Comparison of ENCODE assay signal across 1 cellular context in genomic region chr1:85628791-85629531, GRCh38.
TF ChIP-seq lines count a peak whose summit lies in the region.

No MANE protein-coding gene starts in this region.

TF ChIP-seq in K562, 482 proteins besides CTCF, POLR2A, EP300 and RAD21 (continued from another document and continues in another):
- TF ChIP-seq ZBTB26 (CRISPR knock-in tag; IDR thresholded peaks at IDR 0.05): no peak
- TF ChIP-seq MTA1 (IDR thresholded peaks at IDR 0.05; ENCODE audit: borderline replicate concordance): no peak
- TF ChIP-seq ZBTB8A (IDR thresholded peaks at IDR 0.05; ENCODE audit: partially characterized antibody): no peak
- TF ChIP-seq ZNF232 (CRISPR knock-in tag; IDR thresholded peaks at IDR 0.05): no peak
- no peak for TF ChIP-seq ZNF324 (CRISPR knock-in tag; IDR thresholded peaks at IDR 0.05)
- TF ChIP-seq ZFP91 (CRISPR knock-in tag; IDR thresholded peaks at IDR 0.05): no peak
- peak; percentile 49 for TF ChIP-seq CBFA2T2 (conservative IDR thresholded peaks at IDR 0.05)
- no peak for TF ChIP-seq NELFE (IDR thresholded peaks at IDR 0.05; ENCODE audit: insufficient read depth, insufficient read length)
- no peak for TF ChIP-seq AFF1 (IDR thresholded peaks at IDR 0.05; ENCODE audit: low read depth in 1 of 2, partially characterized antibody in 2 of 2)
- TF ChIP-seq TCF3 (CRISPR knock-in tag; IDR thresholded peaks at IDR 0.05): peak; percentile 79
- TF ChIP-seq EHMT2 (IDR thresholded peaks at IDR 0.05): no peak
- peak; percentile 86 for TF ChIP-seq MECOM (CRISPR knock-in tag; IDR thresholded peaks at IDR 0.05)
- TF ChIP-seq CBFA2T3 (IDR thresholded peaks at IDR 0.05): peak; percentile 72
- TF ChIP-seq NCOR1 (IDR thresholded peaks at IDR 0.05): peak; percentile 49
- TF ChIP-seq SETDB1 (IDR thresholded peaks at IDR 0.05; ENCODE audit: low read length): no peak
- no peak for TF ChIP-seq E4F1 (CRISPR knock-in tag; IDR thresholded peaks at IDR 0.05; ENCODE audit: borderline replicate concordance)
- no peak for TF ChIP-seq TAF15 (IDR thresholded peaks at IDR 0.05; ENCODE audit: low read depth, low read length)
- TF ChIP-seq JUND (IDR thresholded peaks at IDR 0.05; ENCODE audit: borderline replicate concordance, low read depth, low read length): peak; percentile 35; the same call in 1 of the 2 replicates
- TF ChIP-seq JUND (tag; IDR thresholded peaks at IDR 0.05; ENCODE audit: borderline replicate concordance, low read depth, low read length): no peak
- no peak for TF ChIP-seq E2F1 (CRISPR knock-in tag; IDR thresholded peaks at IDR 0.05)
- no peak for TF ChIP-seq CREB3L1 (IDR thresholded peaks at IDR 0.05; ENCODE audit: borderline replicate concordance, low read depth)
- no peak for TF ChIP-seq NR1H2 (CRISPR knock-in tag; IDR thresholded peaks at IDR 0.05)
- no peak for TF ChIP-seq ZNF146 (CRISPR knock-in tag; IDR thresholded peaks at IDR 0.05; ENCODE audit: unreplicated experiment)
- TF ChIP-seq ZNF407 (IDR thresholded peaks at IDR 0.05; ENCODE audit: low read depth): no peak
- no peak for TF ChIP-seq FOS (IDR thresholded peaks at IDR 0.05; ENCODE audit: extremely low read depth, insufficient read length)
- TF ChIP-seq ARID2 (IDR thresholded peaks at IDR 0.05): no peak
- TF ChIP-seq STAT5B (CRISPR knock-in tag; IDR thresholded peaks at IDR 0.05): no peak
- TF ChIP-seq TAF9B (IDR thresholded peaks at IDR 0.05; ENCODE audit: partially characterized antibody): no peak
- peak; percentile 21; the same call in 1 of the 2 replicates for TF ChIP-seq CTBP1 (IDR thresholded peaks at IDR 0.05; ENCODE audit: borderline replicate concordance)
- no peak for TF ChIP-seq BACH1 (tag; IDR thresholded peaks at IDR 0.05)
- TF ChIP-seq RBM15 (IDR thresholded peaks at IDR 0.05; ENCODE audit: insufficient read depth, low read length): no peak
- no peak for TF ChIP-seq CBX1 (IDR thresholded peaks at IDR 0.05; ENCODE audit: low read depth)
- TF ChIP-seq ZNF253 (CRISPR knock-in tag; conservative IDR thresholded peaks at IDR 0.05): no peak
- TF ChIP-seq SMARCA5 (IDR thresholded peaks at IDR 0.05): no peak
- no peak for TF ChIP-seq LEF1 (IDR thresholded peaks at IDR 0.05)
- TF ChIP-seq SNAPC5 (CRISPR knock-in tag; IDR thresholded peaks at IDR 0.05): no peak
- no peak for TF ChIP-seq L3MBTL2 (IDR thresholded peaks at IDR 0.05)
- peak in 1 of 2 experiments; percentile 44; a peak in 1 of 4 replicates for TF ChIP-seq UBTF (IDR thresholded peaks at IDR 0.05; ENCODE audit: borderline replicate concordance in 1 of 2, low read depth in 2 of 2, low read length in 2 of 2)
- no peak for TF ChIP-seq COPS2 (conservative IDR thresholded peaks at IDR 0.05)
- no peak for TF ChIP-seq PTRF (tag; IDR thresholded peaks at IDR 0.05)
- TF ChIP-seq ZNF347 (CRISPR knock-in tag; IDR thresholded peaks at IDR 0.05; ENCODE audit: low read depth): no peak
